Comparison of ENCODE assay signal across 7 cellular contexts in the genomic region with DNA sequence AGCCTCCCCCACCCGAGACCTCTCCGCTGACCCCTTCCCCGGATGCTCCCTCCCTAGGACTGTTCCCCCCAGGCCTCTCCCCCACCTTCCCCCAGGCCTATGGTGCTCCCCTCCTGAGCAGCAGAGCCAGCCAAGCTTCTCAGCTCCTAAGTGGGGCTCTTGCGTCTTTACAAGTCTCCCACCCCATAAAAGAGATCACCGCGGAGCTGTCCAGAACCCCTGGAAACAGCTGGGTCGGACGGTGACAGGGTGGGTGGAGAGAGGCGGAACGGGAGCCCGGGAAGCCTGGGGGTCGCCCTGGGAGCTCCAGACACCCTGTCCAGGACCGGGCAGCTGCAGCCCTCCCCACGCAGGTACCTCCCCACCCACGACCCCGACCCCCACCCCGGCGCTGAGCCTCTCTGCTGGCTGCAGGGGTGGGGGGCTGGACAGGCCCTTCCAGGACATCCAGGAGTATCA.
DNase-seq lines count a peak whose midpoint lies in the region; ATAC-seq, FAIRE-seq and TF ChIP-seq lines count a peak whose summit lies in the region.

No MANE protein-coding gene starts in this region.

- FAIRE-seq in H54 (lab: Jason Lieb, UNC) = no peak

- no peak for ATAC-seq in stimulated activated naive B cell treated with anti-CD40 and anti-IgM and Interleukin-4, amounts not matched to agents 10 μg/mL and 1 μg/mL and 100 μg/mL, for 72 hours (replicated peaks)
- no peak for ATAC-seq in HG02884 (IDR thresholded peaks at IDR 0.05; ENCODE audit: unreplicated experiment)
- ATAC-seq in HG03135 (IDR thresholded peaks at IDR 0.05; ENCODE audit: unreplicated experiment) = no peak
- no peak for ATAC-seq in GM21723 (IDR thresholded peaks at IDR 0.05; ENCODE audit: unreplicated experiment)

- no peak overlapping the region for H3K27ac Mint-ChIP-seq in stimulated activated naive B cell treated with anti-CD40 and anti-IgM and Interleukin-4, amounts not matched to agents 10 μg/mL and 1 μg/mL and 100 μg/mL, for 72 hours

- TF ChIP-seq CTCF in ascending aorta (IDR thresholded peaks at IDR 0.05) = no peak

- no peaks in the 10 kb centered on the region for H3K36me3 Mint-ChIP-seq in stimulated activated naive B cell treated with anti-CD40 and anti-IgM and Interleukin-4, amounts not matched to agents 10 μg/mL and 1 μg/mL and 100 μg/mL, for 72 hours

- H3K4me3 ChIP-seq in ascending aorta = peak overlapping the region; percentile 39 to 60

- H3K27me3 Mint-ChIP-seq in stimulated activated naive B cell treated with anti-CD40 and anti-IgM and Interleukin-4, amounts not matched to agents 10 μg/mL and 1 μg/mL and 100 μg/mL, for 72 hours = no peaks in the 10 kb centered on the region

- peaks cover 7 to 12% of the 10 kb centered on the region in 2 donors for H3K4me1 ChIP-seq in ascending aorta

- H3K36me3 ChIP-seq in ascending aorta = no peaks in the 10 kb centered on the region

- H3K27me3 ChIP-seq in ascending aorta = peaks cover 3% of the 10 kb centered on the region

- intact Hi-C loops in ascending aorta (cut with DNase I) = no loop called here

- peaks cover 6 to 13% of the 10 kb centered on the region in 2 donors for H3K4me1 Mint-ChIP-seq in stimulated activated naive B cell treated with anti-CD40 and anti-IgM and Interleukin-4, amounts not matched to agents 10 μg/mL and 1 μg/mL and 100 μg/mL, for 72 hours

- peak; percentile 2 for DNase-seq in H54 (ENCODE audit: insufficient read length, low spot score)
- DNase-seq in ascending aorta (ENCODE audit: low spot score in 2 of 2) = peak in 1 of 2 donors; percentile 57
- DNase-seq in left kidney (ENCODE audit: low read depth, low spot score) = peak; percentile 64
- no peak for DNase-seq in stimulated activated naive B cell treated with anti-CD40 and anti-IgM and Interleukin-4, amounts not matched to agents 10 μg/mL and 1 μg/mL and 100 μg/mL, for 72 hours

- H3K9me3 Mint-ChIP-seq in stimulated activated naive B cell treated with anti-CD40 and anti-IgM and Interleukin-4, amounts not matched to agents 10 μg/mL and 1 μg/mL and 100 μg/mL, for 72 hours = no peaks in the 10 kb centered on the region

- no peaks in the 10 kb centered on the region for H3K9me3 ChIP-seq in ascending aorta

- TF ChIP-seq POLR2A in H54 (IDR thresholded peaks at IDR 0.05; ENCODE audit: low read depth, low read length) = no peak

- no peak overlapping the region for H3K27ac ChIP-seq in ascending aorta

- peak overlapping the region; percentile 30 to 44 for H3K4me3 Mint-ChIP-seq in stimulated activated naive B cell treated with anti-CD40 and anti-IgM and Interleukin-4, amounts not matched to agents 10 μg/mL and 1 μg/mL and 100 μg/mL, for 72 hours
